ENCODE assay signal across 8 cellular contexts in the genomic region with DNA sequence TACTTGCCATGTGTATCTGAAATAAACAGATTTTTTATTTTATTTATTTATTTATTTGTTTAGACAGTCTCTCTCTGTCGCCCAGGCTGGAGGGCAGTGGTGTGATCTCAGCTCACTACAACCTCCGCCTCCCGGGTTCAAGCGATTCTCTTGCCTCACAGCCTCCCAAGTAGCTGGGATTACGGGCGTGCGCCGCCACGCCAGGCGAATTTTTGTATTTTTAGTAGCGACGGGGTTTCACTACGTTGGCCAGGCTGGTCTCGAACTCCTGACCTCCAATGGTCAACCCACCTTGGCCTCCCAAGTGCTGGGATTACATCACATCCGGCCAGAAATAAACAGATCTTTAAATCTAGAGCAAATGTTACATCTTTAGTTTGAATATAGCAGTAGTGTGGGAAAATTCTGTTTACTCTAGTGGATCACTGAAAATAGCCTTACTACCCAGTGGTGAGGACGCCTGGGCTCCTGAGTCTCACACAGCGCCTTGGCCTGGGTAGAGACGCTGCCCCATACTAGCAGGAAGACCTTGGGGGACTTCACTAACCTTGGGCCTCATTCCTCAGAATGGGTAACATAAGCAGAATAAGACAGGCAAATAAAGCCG. TPM values are rescaled to one million over a fixed set of nuclear protein-coding genes. Genes with fewer than 3 reads are reported as not detected.
DNase-seq lines count a peak whose midpoint lies in the region; ATAC-seq and TF ChIP-seq lines count a peak whose summit lies in the region.

No MANE protein-coding gene starts in this region.

- no peak for ATAC-seq in CD4-positive, CD25-positive, alpha-beta regulatory T cell (ENCODE audit: low read depth in 2 of 2)
- no peak for ATAC-seq in activated T-cell treated with anti-CD3 and anti-CD28 coated beads, Interleukin-2, amount 50 U/mL, for 4 hours
- no peak for ATAC-seq in gastrocnemius medialis
- no peak for ATAC-seq in GM19035 (IDR thresholded peaks at IDR 0.05; ENCODE audit: unreplicated experiment)

- intact Hi-C loops in gastrocnemius medialis (cut with DNase I; ENCODE audit: low total_unique reads), result loop anchor here (5.0 kb wide), 1 partner anchor 769 kb away; the partner anchor contains the start of gene PAXBP1

- no peaks in the 10 kb centered on the region for H3K27me3 Mint-ChIP-seq in CD4-positive, CD25-positive, alpha-beta regulatory T cell
- no peaks in the 10 kb centered on the region for H3K27me3 Mint-ChIP-seq in activated T-cell treated with anti-CD3 and anti-CD28 coated beads, Interleukin-2, amount 50 U/mL, for 4 hours (ENCODE audit: low read depth)

- no peaks in the 10 kb centered on the region for H3K27me3 ChIP-seq in CD4-positive, CD25-positive, alpha-beta regulatory T cell (ENCODE audit: control insufficient read depth, insufficient read depth, low read length)
- no peaks in the 10 kb centered on the region for H3K27me3 ChIP-seq in gastrocnemius medialis

- peak overlapping the region; percentile 98 for H3K4me3 ChIP-seq in CD4-positive, CD25-positive, alpha-beta regulatory T cell (ENCODE audit: low read depth, low read length)
- H3K4me3 ChIP-seq in gastrocnemius medialis, result peak overlapping the region; percentile 71 to 85 (median 79)

- peaks cover 24% of the 10 kb centered on the region for H3K36me3 ChIP-seq in CD4-positive, CD25-positive, alpha-beta regulatory T cell (ENCODE audit: control insufficient read depth, insufficient read depth, low read length)
- H3K36me3 ChIP-seq in gastrocnemius medialis, result peaks cover 0 to 25% of the 10 kb centered on the region in 2 donors

- H3K4me3 Mint-ChIP-seq in CD4-positive, CD25-positive, alpha-beta regulatory T cell, result peak overlapping the region; percentile 94 to 100 (median 96)
- H3K4me3 Mint-ChIP-seq in activated T-cell treated with anti-CD3 and anti-CD28 coated beads, Interleukin-2, amount 50 U/mL, for 4 hours, result peak overlapping the region; percentile 99

- H3K9me3 Mint-ChIP-seq in CD4-positive, CD25-positive, alpha-beta regulatory T cell, result no peaks in the 10 kb centered on the region
- H3K9me3 Mint-ChIP-seq in activated T-cell treated with anti-CD3 and anti-CD28 coated beads, Interleukin-2, amount 50 U/mL, for 4 hours, result no peaks in the 10 kb centered on the region

- TF ChIP-seq CTCF in gastrocnemius medialis (IDR thresholded peaks at IDR 0.05 in 4 of 5, conservative IDR thresholded peaks at IDR 0.05 in 1 of 5), result no peak

- in situ Hi-C loops in gastrocnemius medialis (cut with MboI; ENCODE audit: low sequenced_read_pairs in 4 of 4), result loop anchor here in 1 of 4 donors (25.0 kb wide), 1 partner anchor 779 kb away; the partner anchor contains the start of gene PAXBP1

- no peak for TF ChIP-seq POLR2A in gastrocnemius medialis (IDR thresholded peaks at IDR 0.05)

- H3K36me3 Mint-ChIP-seq in CD4-positive, CD25-positive, alpha-beta regulatory T cell, result peaks cover 25% of the 10 kb centered on the region
- H3K36me3 Mint-ChIP-seq in activated T-cell treated with anti-CD3 and anti-CD28 coated beads, Interleukin-2, amount 50 U/mL, for 4 hours (ENCODE audit: insufficient read depth), result peaks cover 12% of the 10 kb centered on the region

- peaks cover 32% of the 10 kb centered on the region for H3K4me1 ChIP-seq in CD4-positive, CD25-positive, alpha-beta regulatory T cell (ENCODE audit: control insufficient read depth, insufficient read depth, low read length, poor library complexity, severe bottlenecking)
- H3K4me1 ChIP-seq in gastrocnemius medialis, result peaks cover 31 to 34% of the 10 kb centered on the region in 2 donors

- H3K4me1 Mint-ChIP-seq in CD4-positive, CD25-positive, alpha-beta regulatory T cell, result peaks cover 16 to 55% (median 49%) of the 10 kb centered on the region in 4 donors
- peaks cover 34% of the 10 kb centered on the region for H3K4me1 Mint-ChIP-seq in activated T-cell treated with anti-CD3 and anti-CD28 coated beads, Interleukin-2, amount 50 U/mL, for 4 hours (ENCODE audit: low read depth)

- H3K27ac Mint-ChIP-seq in CD4-positive, CD25-positive, alpha-beta regulatory T cell, result peak overlapping the region; percentile 99

- H3K27ac ChIP-seq in CD4-positive, CD25-positive, alpha-beta regulatory T cell (ENCODE audit: insufficient read depth, low read length, poor library complexity, severe bottlenecking), result peak overlapping the region; percentile 100
- peak overlapping the region; percentile 95 to 99 (median 99) for H3K27ac ChIP-seq in gastrocnemius medialis

- DNase-seq in CD4-positive, CD25-positive, alpha-beta regulatory T cell, result peak in 1 of 3 donors; percentile 23
- DNase-seq in HT-29 (ENCODE audit: low spot score) (peak; percentile 58), germinal center (ENCODE audit: low spot score) (peak; percentile 26), gastrocnemius medialis (no peak), mesenteric fat pad (ENCODE audit: low spot score) (no peak), AG20443 (ENCODE audit: low spot score) (no peak)
- DNase-seq in activated T-cell treated with anti-CD3 and anti-CD28 coated beads, Interleukin-2, amount 50 U/mL, for 4 hours, result no peak

- no peaks in the 10 kb centered on the region for H3K9me3 ChIP-seq in CD4-positive, CD25-positive, alpha-beta regulatory T cell (ENCODE audit: control insufficient read depth in 2 of 2, low read length in 2 of 2)
- no peaks in the 10 kb centered on the region for H3K9me3 ChIP-seq in gastrocnemius medialis

RNA-seq across cellular contexts. Expression of gene GART, which starts 0.7 kb away (rescaled TPM):
- 44.0 TPM for total RNA-seq in CD4-positive, CD25-positive, alpha-beta regulatory T cell
- polyA plus RNA-seq in CD4-positive, CD25-positive, alpha-beta regulatory T cell, result 10 to 100 TPM; 45.5 to 63.9 (median 52.1) TPM
- total RNA-seq in HT-29 (2014; rRNA removed; shearing (Covaris generic)), result 57.6 and 59.4 TPM in 2 replicates
- 100 to 1,000 TPM; 244 to 274 (median 244) TPM for total RNA-seq in activated T-cell treated with anti-CD3 and anti-CD28 coated beads, Interleukin-2, amount 50 U/mL, for 4 hours
- total RNA-seq in gastrocnemius medialis (10 to 100 TPM; 46.3 to 97.5 (median 55.4) TPM), mesenteric fat pad (99.0 TPM)

RNA-seq across cellular contexts. Expression of gene SON, which starts 1.6 kb away (rescaled TPM):
- total RNA-seq in CD4-positive, CD25-positive, alpha-beta regulatory T cell, result 358 TPM
- polyA plus RNA-seq in CD4-positive, CD25-positive, alpha-beta regulatory T cell, result 100 to 1,000 TPM; 429 to 518 (median 444) TPM
- total RNA-seq in HT-29 (2014; rRNA removed; shearing (Covaris generic)), result 67.7 and 68.9 TPM in 2 replicates
- 100 to 1,000 TPM; 322 to 350 (median 332) TPM for total RNA-seq in activated T-cell treated with anti-CD3 and anti-CD28 coated beads, Interleukin-2, amount 50 U/mL, for 4 hours
- total RNA-seq in gastrocnemius medialis, result 100 to 1,000 TPM; 109 to 390 (median 126) TPM
- total RNA-seq in mesenteric fat pad, result 258 TPM

RNA-seq across cellular contexts. Expression of gene DONSON, which starts 47.3 kb away (rescaled TPM):
- total RNA-seq in CD4-positive, CD25-positive, alpha-beta regulatory T cell, result 15.2 TPM
- 1 to 10 TPM; 4.2 to 5.1 (median 4.9) TPM for polyA plus RNA-seq in CD4-positive, CD25-positive, alpha-beta regulatory T cell
- total RNA-seq in HT-29 (2014; rRNA removed; shearing (Covaris generic)), result 19.4 and 21.7 TPM in 2 replicates
- total RNA-seq in activated T-cell treated with anti-CD3 and anti-CD28 coated beads, Interleukin-2, amount 50 U/mL, for 4 hours, result 10 to 100 TPM; 20.9 to 22.5 (median 22.0) TPM
- total RNA-seq in gastrocnemius medialis (1 to 10 TPM; 3.6 to 5.3 (median 4.2) TPM), mesenteric fat pad (5.7 TPM)

RNA-seq across cellular contexts. Expression of gene DNAJC28, which starts 49.7 kb away (rescaled TPM):
- total RNA-seq in CD4-positive, CD25-positive, alpha-beta regulatory T cell, result 0.17 TPM
- under 1 TPM; 0.33 to 0.78 (median 0.73) TPM for polyA plus RNA-seq in CD4-positive, CD25-positive, alpha-beta regulatory T cell
- total RNA-seq in HT-29 (2014; rRNA removed; shearing (Covaris generic)), result 0.20 and 0.42 TPM in 2 replicates
- total RNA-seq in activated T-cell treated with anti-CD3 and anti-CD28 coated beads, Interleukin-2, amount 50 U/mL, for 4 hours, result under 1 TPM in 2 of 3 donors, not detected in 1; 0.11 to 0.16 TPM
- 1 to 10 TPM; 1.5 to 3.4 (median 2.5) TPM for total RNA-seq in gastrocnemius medialis
- 1.6 TPM for total RNA-seq in mesenteric fat pad

Comparison
In these comparisons a context has a peak if more than half of its experiments do, and no peak if none do; other contexts are left out.
1. DNase-seq: peak in HT-29 (single experiment) and germinal center (single experiment); none in activated T-cell treated with anti-CD3 and anti-CD28 coated beads, Interleukin-2, amount 50 U/mL, for 4 hours (single experiment), gastrocnemius medialis (0 of 2), mesenteric fat pad (single experiment) and AG20443 (single experiment).